8 cellular contexts compared by ENCODE assay signal in genomic region chr3:58434170-58434507, GRCh38. TPM values are rescaled to one million over a fixed set of nuclear protein-coding genes. Genes with fewer than 3 reads are reported as not detected.
DNase-seq lines count a peak whose midpoint lies in the region; ATAC-seq, FAIRE-seq and TF ChIP-seq lines count a peak whose summit lies in the region.

No MANE protein-coding gene starts in this region.

- peak overlapping the region; percentile 95 for H3K4me3 Mint-ChIP-seq in stimulated activated naive CD8-positive, alpha-beta T cell treated with anti-CD3 and anti-CD28 coated beads, Interleukin-15, Interleukin-2, amounts not matched to agents 100 ng/mL and 50 ng/mL, for 24 hours

- BruUV-seq in mammary epithelial cell (replicated peaks; lab: Mats Ljungman, UMichigan): no TSS peak

- H3K4me3 ChIP-seq in mammary epithelial cell (replicated peaks in 1 of 3; ENCODE audit: insufficient read depth in 1 of 3, low read depth in 2 of 3, low read length in 3 of 3) (peak overlapping the region in 2 of 3 experiments; percentile 92 to 96), mucosa of rectum (ENCODE audit: low read length in 2 of 2) (peak overlapping the region; percentile 7 to 76)

- TF ChIP-seq CTCF in mammary epithelial cell (conservative IDR thresholded peaks at IDR 0.05 in 1 of 2, IDR thresholded peaks at IDR 0.05 in 1 of 2; ENCODE audit: extremely low read depth in 1 of 2, insufficient read depth in 1 of 2, low read depth in 1 of 2, low read length in 2 of 2): no peak
- no peak for TF ChIP-seq CTCF in D721Med (IDR thresholded peaks at IDR 0.05; ENCODE audit: insufficient read depth, missing control alignments)

- FAIRE-seq in D721Med (lab: Jason Lieb, UNC): no peak

- dilution Hi-C loops in mammary epithelial cell (cut with HindIII; ENCODE audit: low sequenced_read_pairs): no loop called here

- intact Hi-C loops in mammary epithelial cell (cut with micrococcal nuclease): loop anchor here (5.0 to 10.0 kb wide), 3 partner anchors 58 to 219 kb away; partner anchors contain the start of genes DNASE1L3 and KCTD6

- H3K4me1 ChIP-seq in mammary epithelial cell (ENCODE audit: insufficient read depth, low read length) (peaks cover 21% of the 10 kb centered on the region), mucosa of rectum (ENCODE audit: control insufficient read depth in 2 of 2, insufficient read depth in 2 of 2, low read length in 2 of 2) (peaks cover 0 to 10% of the 10 kb centered on the region in 2 donors)

- H3K27ac ChIP-seq in mammary epithelial cell (ENCODE audit: insufficient read depth, low read depth, low read length): no peak overlapping the region
- peak overlapping the region; percentile 28 to 56 for H3K27ac ChIP-seq in mucosa of rectum (ENCODE audit: low read depth in 2 of 2, low read length in 2 of 2)

- H3K4me1 Mint-ChIP-seq in stimulated activated naive CD8-positive, alpha-beta T cell treated with anti-CD3 and anti-CD28 coated beads, Interleukin-15, Interleukin-2, amounts not matched to agents 100 ng/mL and 50 ng/mL, for 24 hours (ENCODE audit: low read depth): peaks cover 26% of the 10 kb centered on the region

- peak overlapping the region; percentile 71 for H3K4me2 ChIP-seq in mammary epithelial cell (ENCODE audit: insufficient read depth, low read depth, low read length)

- peaks cover 15% of the 10 kb centered on the region for H3K79me2 ChIP-seq in mammary epithelial cell (ENCODE audit: insufficient read depth, low read length)

- H3K27me3 ChIP-seq in mammary epithelial cell (ENCODE audit: insufficient read depth, low read length): no peaks in the 10 kb centered on the region
- no peaks in the 10 kb centered on the region for H3K27me3 ChIP-seq in mucosa of rectum (ENCODE audit: control insufficient read depth in 2 of 2, insufficient read depth in 2 of 2, low read length in 2 of 2)

- H3K36me3 ChIP-seq in mammary epithelial cell (ENCODE audit: insufficient read depth, low read length): peaks cover 18% of the 10 kb centered on the region
- peaks cover 26% of the 10 kb centered on the region in 2 donors for H3K36me3 ChIP-seq in mucosa of rectum (ENCODE audit: control insufficient read depth in 2 of 2, insufficient read depth in 2 of 2, low read length in 2 of 2)

- in situ Hi-C loops in mammary epithelial cell (cut with MboI; ENCODE audit: low sequenced_read_pairs in 2 of 2): no loop called here

- H3K36me3 Mint-ChIP-seq in stimulated activated naive CD8-positive, alpha-beta T cell treated with anti-CD3 and anti-CD28 coated beads, Interleukin-15, Interleukin-2, amounts not matched to agents 100 ng/mL and 50 ng/mL, for 24 hours (ENCODE audit: low read depth): peaks cover 18% of the 10 kb centered on the region

- peak overlapping the region; percentile 89 for H3K27ac Mint-ChIP-seq in stimulated activated naive CD8-positive, alpha-beta T cell treated with anti-CD3 and anti-CD28 coated beads, Interleukin-15, Interleukin-2, amounts not matched to agents 100 ng/mL and 50 ng/mL, for 24 hours

- 71% methylated on average over 3 of the region's 3 CpGs for WGBS in mammary epithelial cell (ENCODE audit: low coverage, missing lambda C conversion rate)

- no peak for ATAC-seq in stimulated activated naive CD8-positive, alpha-beta T cell treated with anti-CD3 and anti-CD28 coated beads, Interleukin-15, Interleukin-2, amounts not matched to agents 100 U/mL and 50 U/mL, for 24 hours
- no peak for ATAC-seq in GM21528 (IDR thresholded peaks at IDR 0.05; ENCODE audit: low FRiP score, unreplicated experiment)

- H2AFZ ChIP-seq in mammary epithelial cell (ENCODE audit: low read depth, low read length): peak overlapping the region; percentile 99

- H4K20me1 ChIP-seq in mammary epithelial cell (ENCODE audit: insufficient read depth, low read length): no peaks in the 10 kb centered on the region

- H3K27me3 Mint-ChIP-seq in stimulated activated naive CD8-positive, alpha-beta T cell treated with anti-CD3 and anti-CD28 coated beads, Interleukin-15, Interleukin-2, amounts not matched to agents 100 ng/mL and 50 ng/mL, for 24 hours: no peaks in the 10 kb centered on the region

- H3K9me3 ChIP-seq in mammary epithelial cell (replicated peaks; ENCODE audit: insufficient read depth, low read length) (no peaks in the 10 kb centered on the region), mucosa of rectum (ENCODE audit: control insufficient read depth in 2 of 2, low read length in 2 of 2) (no peaks in the 10 kb centered on the region)

- DNase-seq in stimulated activated naive CD8-positive, alpha-beta T cell treated with anti-CD3 and anti-CD28 coated beads, Interleukin-15, Interleukin-2, amounts not matched to agents 100 U/mL and 50 U/mL, for 24 hours: no peak
- DNase-seq in mammary epithelial cell: no peak
- DNase-seq in NCI-H748 treated with DMSO at 0.1 percent for 48 hours (lab: John Stamatoyannopoulos, UW): no peak
- no peak for DNase-seq in D341Med (ENCODE audit: low spot score)
- no peak for DNase-seq in D721Med (ENCODE audit: insufficient read length, low spot score)

- H3K9ac ChIP-seq in mammary epithelial cell (ENCODE audit: insufficient read depth, low read length): no peak overlapping the region
- peak overlapping the region in 1 of 2 donors; percentile 1 for H3K9ac ChIP-seq in mucosa of rectum (ENCODE audit: low read depth in 1 of 2, low read length in 2 of 2)

- CTCF ChIA-PET in mammary epithelial cell (lab: Charles Lee; ENCODE audit: low non-redundant PET): interaction anchor here (0.7 kb wide), 1 partner anchor 50 kb away, joined by 3 read pairs; no protein-coding TSS in a partner anchor

- H3K9me3 Mint-ChIP-seq in stimulated activated naive CD8-positive, alpha-beta T cell treated with anti-CD3 and anti-CD28 coated beads, Interleukin-15, Interleukin-2, amounts not matched to agents 100 ng/mL and 50 ng/mL, for 24 hours: no peaks in the 10 kb centered on the region

RNA-seq across cellular contexts. Expression of gene PDHB, which starts 0.5 kb away (rescaled TPM):
- 10 to 100 TPM; 43.2 to 44.9 TPM for total RNA-seq in mammary epithelial cell
- 53.1 TPM for polyA plus RNA-seq in mammary epithelial cell
- polyA minus RNA-seq in mammary epithelial cell: 15.9 TPM

RNA-seq across cellular contexts. Expression of gene KCTD6, which starts 57.8 kb away (rescaled TPM):
- total RNA-seq in mammary epithelial cell: 1 to 10 TPM; 2.7 to 5.6 TPM
- polyA plus RNA-seq in mammary epithelial cell: 4.5 TPM
- polyA minus RNA-seq in mammary epithelial cell: 6.4 TPM
